ENCODE assay signal across 1 cellular context in genomic region chr9:71793386-71794105, GRCh38.
TF ChIP-seq lines count a peak whose summit lies in the region.

No MANE protein-coding gene starts in this region.

TF ChIP-seq in SK-N-SH, 30 proteins besides CTCF, POLR2A, EP300 and RAD21 (continued from another document):
- no peak for TF ChIP-seq MAX (IDR thresholded peaks at IDR 0.05; ENCODE audit: low read depth)
